ENCODE assay signal across 21 cellular contexts in genomic region chr7:418636-419280, GRCh38.
DNase-seq lines count a peak whose midpoint lies in the region; ATAC-seq and TF ChIP-seq lines count a peak whose summit lies in the region.
"Had no signal": no experiment of that assay in that cellular context is flagged by ENCODE, and none has a peak within 500 bp of the region (broad histone marks: within the 10 kb centered on the region; RNA-seq: fewer than 3 reads in every experiment).

No MANE protein-coding gene starts in this region.

- H3K27ac Mint-ChIP-seq in WTC11 = no peak overlapping the region
- H3K27ac Mint-ChIP-seq: activated CD4-positive, alpha-beta T cell treated with anti-CD3 and anti-CD28 coated beads, Interleukin-2, amount 10 ng/mL, durations not matched to agents 24 days and 14 days; activated naive CD8-positive, alpha-beta T cell; CD4-positive, CD25-positive, alpha-beta regulatory T cell; nephron progenitor cell; stimulated activated memory B cell treated with anti-CD40 and anti-IgM and Interleukin-4, amounts not matched to agents 10 μg/mL and 1 μg/mL and 100 μg/mL, for 72 hours had no signal

- H3K36me3 ChIP-seq in hepatocyte (replicated peaks; ENCODE audit: insufficient read depth, low read depth) = no peaks in the 10 kb centered on the region
- H3K36me3 ChIP-seq: Peyer's patch, prostate gland, suprapubic skin had no signal

- H3K36me3 Mint-ChIP-seq in WTC11 = peaks cover 9% of the 10 kb centered on the region
- H3K36me3 Mint-ChIP-seq: CD4-positive, CD25-positive, alpha-beta regulatory T cell; stimulated activated memory B cell treated with anti-CD40 and anti-IgM and Interleukin-4, amounts not matched to agents 10 μg/mL and 1 μg/mL and 100 μg/mL, for 72 hours had no signal

- H3K4me2 ChIP-seq in hepatocyte = no peak overlapping the region

- H4K20me1 ChIP-seq in hepatocyte (ENCODE audit: insufficient read depth, poor library complexity, severe bottlenecking) = no peaks in the 10 kb centered on the region

- H3K4me3 Mint-ChIP-seq in WTC11 = no peak overlapping the region
- H3K4me3 Mint-ChIP-seq: activated CD4-positive, alpha-beta T cell treated with anti-CD3 and anti-CD28 coated beads, Interleukin-2, amount 10 ng/mL, durations not matched to agents 24 days and 14 days; activated naive CD8-positive, alpha-beta T cell; CD4-positive, CD25-positive, alpha-beta regulatory T cell; nephron progenitor cell; stimulated activated memory B cell treated with anti-CD40 and anti-IgM and Interleukin-4, amounts not matched to agents 10 μg/mL and 1 μg/mL and 100 μg/mL, for 72 hours had no signal

- no peak overlapping the region for H3K4me3 ChIP-seq in LNCaP clone FGC (ENCODE audit: low read depth, low read length)
- H3K4me3 ChIP-seq in hepatocyte = no peak overlapping the region
- H3K4me3 ChIP-seq: Peyer's patch, prostate gland, skin epidermis, suprapubic skin had no signal

- peak in 10 of 14 donors; percentile 13 to 89 (median 48) for DNase-seq in C1 segment of cervical spinal cord (lab: John Stamatoyannopoulos, UW)
- peak; percentile 3 for DNase-seq in LNCaP clone FGC (ENCODE audit: low read depth)
- peak in 33 of 51 donors; percentile 6 to 70 (median 39) for DNase-seq in hypothalamus (lab: John Stamatoyannopoulos, UW)
- peak; percentile 26 for DNase-seq in putamen (ENCODE audit: low spot score)
- DNase-seq in hepatocyte (ENCODE audit: low spot score) = no peak
- DNase-seq in WTC11 (ENCODE audit: low spot score) = no peak
- no peak for DNase-seq in NCI-H446 treated with DMSO at 0.1 percent for 48 hours (lab: John Stamatoyannopoulos, UW)
- DNase-seq: activated CD4-positive, alpha-beta T cell treated with anti-CD3 and anti-CD28 coated beads, Interleukin-2, amount 10 ng/mL, durations not matched to agents 24 days and 14 days; CD4-positive, CD25-positive, alpha-beta regulatory T cell; NCI-H2171; NCI-H526 treated with DMSO at 0.1 percent for 48 hours; nephron progenitor cell; stimulated activated CD4-positive, alpha-beta T cell treated with anti-CD3 and anti-CD28 coated beads, Interleukin-2, amount 100 ng/mL, for 24 hours had no signal

- H3K27ac ChIP-seq in hepatocyte = no peak overlapping the region
- H3K27ac ChIP-seq: epithelial cell of prostate, Peyer's patch, prostate gland, skin epidermis, suprapubic skin had no signal

- POLR2A ChIA-PET in WTC11 (lab: Charles Lee) = no interaction called here

- no peaks in the 10 kb centered on the region for H3K27me3 ChIP-seq in hepatocyte
- H3K27me3 ChIP-seq: Peyer's patch had no signal

- H2AFZ ChIP-seq in hepatocyte = no peak overlapping the region

- WGBS in hepatocyte (ENCODE audit: low lambda C conversion rate, missing lambda C conversion rate) = 94% methylated on average over 11 of the region's 11 CpGs

- peaks cover 11% of the 10 kb centered on the region for H3K9me3 Mint-ChIP-seq in WTC11

- no peaks in the 10 kb centered on the region for H3K4me1 ChIP-seq in hepatocyte (ENCODE audit: insufficient read depth)
- H3K4me1 ChIP-seq: Peyer's patch, prostate gland, suprapubic skin had no signal

- no peak for ATAC-seq in WTC11
- ATAC-seq: HCT116; stimulated activated memory B cell treated with anti-CD40 and anti-IgM and Interleukin-4, amounts not matched to agents 10 μg/mL and 1 μg/mL and 100 μg/mL, for 72 hours had no signal

- CTCF ChIA-PET in WTC11 (lab: Charles Lee) = no interaction called here

- H3K9me2 ChIP-seq in hepatocyte (replicated peaks; ENCODE audit: insufficient read depth) = no peaks in the 10 kb centered on the region

- no peaks in the 10 kb centered on the region for H3K27me3 Mint-ChIP-seq in WTC11 (ENCODE audit: low read depth)
- H3K27me3 Mint-ChIP-seq: activated CD4-positive, alpha-beta T cell treated with anti-CD3 and anti-CD28 coated beads, Interleukin-2, amount 10 ng/mL, durations not matched to agents 24 days and 14 days; activated naive CD8-positive, alpha-beta T cell; CD4-positive, CD25-positive, alpha-beta regulatory T cell had no signal

- H3K9me3 ChIP-seq in hepatocyte (ENCODE audit: low read depth) = no peaks in the 10 kb centered on the region
- H3K9me3 ChIP-seq: Peyer's patch, prostate gland, suprapubic skin had no signal

- TF ChIP-seq CTCF in LNCaP clone FGC (IDR thresholded peaks at IDR 0.05; ENCODE audit: control insufficient read depth, extremely low read depth, insufficient read depth) (no peak), hepatocyte (IDR thresholded peaks at IDR 0.05; ENCODE audit: poor library complexity) (no peak), WTC11 (IDR thresholded peaks at IDR 0.05) (no peak)

- H3K79me2 ChIP-seq in hepatocyte = no peaks in the 10 kb centered on the region

- H3K4me1 Mint-ChIP-seq in WTC11 = peaks cover 3% of the 10 kb centered on the region
- H3K4me1 Mint-ChIP-seq: activated CD4-positive, alpha-beta T cell treated with anti-CD3 and anti-CD28 coated beads, Interleukin-2, amount 10 ng/mL, durations not matched to agents 24 days and 14 days; CD4-positive, CD25-positive, alpha-beta regulatory T cell; stimulated activated memory B cell treated with anti-CD40 and anti-IgM and Interleukin-4, amounts not matched to agents 10 μg/mL and 1 μg/mL and 100 μg/mL, for 72 hours had no signal

TF ChIP-seq in WTC11, 78 proteins besides CTCF, POLR2A, EP300 and RAD21:
- TF ChIP-seq NFE2L1 (CRISPR knock-in tag; IDR thresholded peaks at IDR 0.05) = no peak

Comparison
In these comparisons a context has a peak if more than half of its experiments do, and no peak if none do; other contexts are left out.
1. DNase-seq: peak in C1 segment of cervical spinal cord (10 of 14), LNCaP clone FGC (single experiment), hypothalamus (33 of 51) and putamen (single experiment); none in hepatocyte (single experiment), WTC11 (single experiment) and NCI-H446 treated with DMSO at 0.1 percent for 48 hours (single experiment).